Comparison of ENCODE assay signal across 11 cellular contexts in the genomic region with DNA sequence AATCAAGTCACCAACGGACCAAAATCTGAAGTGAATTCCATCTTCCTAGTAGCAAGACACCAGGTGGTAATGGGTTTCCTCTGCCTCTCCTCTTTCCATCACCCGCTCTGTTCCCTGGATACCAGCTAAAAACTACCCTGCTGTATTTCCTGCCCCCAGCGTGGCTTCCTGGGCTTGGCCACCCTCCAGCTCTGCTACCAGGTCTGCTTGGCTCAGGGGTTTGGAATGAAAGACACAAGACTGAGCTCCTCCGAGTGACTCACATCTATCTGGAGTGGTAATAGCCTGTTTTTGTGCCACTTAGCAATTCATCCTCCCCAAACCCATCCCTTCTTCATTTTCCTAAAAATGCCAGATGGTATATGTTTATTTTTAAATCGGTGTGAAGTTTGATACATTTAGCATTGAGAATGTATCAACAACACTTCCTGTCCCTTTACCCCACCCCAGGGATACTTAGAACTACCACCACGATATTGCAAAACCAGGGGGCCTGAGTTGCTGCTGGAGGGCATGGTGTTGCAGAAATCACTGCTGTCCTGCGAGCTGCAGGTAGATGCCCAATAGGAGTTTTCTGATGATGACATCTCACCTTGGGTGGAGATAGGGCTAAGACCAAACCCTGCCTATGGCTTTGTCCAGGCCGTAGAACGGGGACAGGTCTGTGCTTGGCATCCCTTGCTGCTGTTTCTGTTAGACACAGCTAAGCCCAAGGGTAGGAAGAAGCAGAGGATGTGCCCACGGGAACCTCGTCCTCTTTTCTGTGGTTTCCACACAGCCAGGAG. TPM values are rescaled to one million over a fixed set of nuclear protein-coding genes. Genes with fewer than 3 reads are reported as not detected.
A peak's percentile ranks its signal among the peaks of the same experiment; 100 is the strongest.
DNase-seq lines count a peak whose midpoint lies in the region; ATAC-seq, FAIRE-seq and TF ChIP-seq lines count a peak whose summit lies in the region.
"Had no signal": no experiment of that assay in that cellular context is flagged by ENCODE, and none has a peak within 500 bp of the region (broad histone marks: within the 10 kb centered on the region; RNA-seq: fewer than 3 reads in every experiment).

No MANE protein-coding gene starts in this region.

- DNase-seq in A673 (ENCODE audit: low spot score) (peak; percentile 82), HPDE6-E6E7 (ENCODE audit: extremely low spot score) (peak; percentile 87), astrocyte (ENCODE audit: low read depth) (peak; percentile 94), kidney glomerular epithelial cell (lab: John Stamatoyannopoulos, UW) (peak; percentile 96), SKM-1 treated with dmso at 0.1 percent for 144 hours (lab: John Stamatoyannopoulos, UW; ENCODE audit: unreplicated experiment) (no peak), HuH-7 (ENCODE audit: low spot score) (no peak)
- no peak for DNase-seq in activated CD4-positive, alpha-beta memory T cell treated with anti-CD3 and anti-CD28 coated beads for 36 hours
- DNase-seq: activated CD8-positive, alpha-beta memory T cell treated with anti-CD3 and anti-CD28 coated beads, Interleukin-2, amount 10 ng/mL, durations not matched to agents 7 days and 5 days; NCI-H2227 treated with DMSO at 0.1 percent for 48 hours had no signal

- intact Hi-C loops in A673 (cut with micrococcal nuclease; ENCODE audit: unreplicated experiment) = no loop called here
- intact Hi-C loops in activated CD4-positive, alpha-beta memory T cell treated with anti-CD3 and anti-CD28 coated beads for 36 hours (cut with micrococcal nuclease) = no loop called here

- no peak overlapping the region for H3K27ac ChIP-seq in A673 (ENCODE audit: low read depth, low read length, poor library complexity, severe bottlenecking)
- H3K27ac ChIP-seq in astrocyte (ENCODE audit: low read depth, low read length) = peak overlapping the region; percentile 87

- H2AFZ ChIP-seq in astrocyte (ENCODE audit: low read depth, low read length) = no peak overlapping the region

- no peak overlapping the region for H3K4me3 ChIP-seq in A673 (ENCODE audit: low read depth, low read length, poor library complexity, severe bottlenecking)
- peak overlapping the region; percentile 21 for H3K4me3 ChIP-seq in astrocyte (ENCODE audit: insufficient read depth, low read depth, low read length)

- POLR2A ChIA-PET in A673 (lab: Charles Lee; ENCODE audit: low non-redundant PET) = no interaction called here
- POLR2A ChIA-PET in activated CD4-positive, alpha-beta memory T cell treated with anti-CD3 and anti-CD28 coated beads for 36 hours (lab: Charles Lee) = no interaction called here

- peaks cover 37% of the 10 kb centered on the region for H3K4me1 Mint-ChIP-seq in astrocyte (ENCODE audit: low read depth, unreplicated experiment)
- no peaks in the 10 kb centered on the region for H3K4me1 Mint-ChIP-seq in activated CD4-positive, alpha-beta memory T cell treated with anti-CD3 and anti-CD28 coated beads for 36 hours (ENCODE audit: low read depth)
- H3K4me1 Mint-ChIP-seq: activated CD8-positive, alpha-beta memory T cell treated with anti-CD3 and anti-CD28 coated beads, Interleukin-2, amount 10 ng/mL, durations not matched to agents 7 days and 5 days had no signal

- CTCF ChIA-PET in A673 (lab: Charles Lee) = no interaction called here
- CTCF ChIA-PET in activated CD4-positive, alpha-beta memory T cell treated with anti-CD3 and anti-CD28 coated beads for 36 hours (lab: Charles Lee) = interaction anchor here (2.7 kb wide), 1 partner anchor 201 kb away, joined by 11 read pairs; no protein-coding TSS in a partner anchor

- peak overlapping the region; percentile 69 for H3K9ac ChIP-seq in astrocyte (ENCODE audit: low read length)

- H4K20me1 ChIP-seq in astrocyte (ENCODE audit: insufficient read depth, low read length) = no peaks in the 10 kb centered on the region

- H3K36me3 ChIP-seq in A673 (ENCODE audit: insufficient read depth, low read length, poor library complexity, severe bottlenecking) (no peaks in the 10 kb centered on the region), astrocyte (ENCODE audit: insufficient read depth, low read length) (no peaks in the 10 kb centered on the region)

- H3K27ac Mint-ChIP-seq in astrocyte (ENCODE audit: unreplicated experiment) = peak overlapping the region; percentile 89
- H3K27ac Mint-ChIP-seq in activated CD4-positive, alpha-beta memory T cell treated with anti-CD3 and anti-CD28 coated beads for 36 hours = no peak overlapping the region
- H3K27ac Mint-ChIP-seq: activated CD8-positive, alpha-beta memory T cell treated with anti-CD3 and anti-CD28 coated beads, Interleukin-2, amount 10 ng/mL, durations not matched to agents 7 days and 5 days had no signal

- no TSS peak for BruUV-seq in A673 (replicated peaks; lab: Mats Ljungman, UMichigan)

- H3K36me3 Mint-ChIP-seq in astrocyte (ENCODE audit: low read depth, unreplicated experiment) = no peaks in the 10 kb centered on the region
- H3K36me3 Mint-ChIP-seq in activated CD4-positive, alpha-beta memory T cell treated with anti-CD3 and anti-CD28 coated beads for 36 hours = no peaks in the 10 kb centered on the region
- H3K36me3 Mint-ChIP-seq: activated CD8-positive, alpha-beta memory T cell treated with anti-CD3 and anti-CD28 coated beads, Interleukin-2, amount 10 ng/mL, durations not matched to agents 7 days and 5 days had no signal

- no peak for ATAC-seq in GM19397 (IDR thresholded peaks at IDR 0.05; ENCODE audit: unreplicated experiment)
- ATAC-seq: activated CD8-positive, alpha-beta memory T cell treated with anti-CD3 and anti-CD28 coated beads, Interleukin-2, amount 10 ng/mL, durations not matched to agents 7 days and 5 days had no signal

- no peaks in the 10 kb centered on the region for H3K9me3 ChIP-seq in A673 (ENCODE audit: low read depth, low read length, poor library complexity, severe bottlenecking)
- H3K9me3 ChIP-seq in astrocyte (ENCODE audit: insufficient read depth, low read depth, low read length) = no peaks in the 10 kb centered on the region

- no peaks in the 10 kb centered on the region for H3K4me1 ChIP-seq in A673 (ENCODE audit: insufficient read depth, low read length, poor library complexity, severe bottlenecking)
- peaks cover 29% of the 10 kb centered on the region for H3K4me1 ChIP-seq in astrocyte (ENCODE audit: insufficient read depth, low read length)

- H3K79me2 ChIP-seq in astrocyte (ENCODE audit: insufficient read depth, low read length) = no peaks in the 10 kb centered on the region

- H3K27me3 ChIP-seq in A673 (replicated peaks; ENCODE audit: insufficient read depth, low read depth, low read length, poor library complexity) (no peaks in the 10 kb centered on the region), astrocyte (ENCODE audit: insufficient read depth, low read length) (no peaks in the 10 kb centered on the region)

- peak; percentile 95 for FAIRE-seq in astrocyte (lab: Jason Lieb, UNC)
- FAIRE-seq: H1 had no signal

- peak overlapping the region; percentile 81 for H3K4me2 ChIP-seq in astrocyte (ENCODE audit: low read length)

- H3K9me3 Mint-ChIP-seq in astrocyte (ENCODE audit: unreplicated experiment) = no peaks in the 10 kb centered on the region
- no peaks in the 10 kb centered on the region for H3K9me3 Mint-ChIP-seq in activated CD4-positive, alpha-beta memory T cell treated with anti-CD3 and anti-CD28 coated beads for 36 hours

- peak overlapping the region; percentile 24 for H3K4me3 Mint-ChIP-seq in astrocyte (ENCODE audit: unreplicated experiment)
- H3K4me3 Mint-ChIP-seq in activated CD4-positive, alpha-beta memory T cell treated with anti-CD3 and anti-CD28 coated beads for 36 hours = no peak overlapping the region
- H3K4me3 Mint-ChIP-seq: activated CD8-positive, alpha-beta memory T cell treated with anti-CD3 and anti-CD28 coated beads, Interleukin-2, amount 10 ng/mL, durations not matched to agents 7 days and 5 days had no signal

- no peak for TF ChIP-seq CTCF in A673 (conservative IDR thresholded peaks at IDR 0.05; ENCODE audit: low read depth, low read length)
- no peak for TF ChIP-seq CTCF in astrocyte (IDR thresholded peaks at IDR 0.05; ENCODE audit: insufficient read depth, low read depth, low read length)

- H3K27me3 Mint-ChIP-seq in astrocyte (ENCODE audit: low read depth, unreplicated experiment) = peaks cover 5% of the 10 kb centered on the region
- H3K27me3 Mint-ChIP-seq in activated CD4-positive, alpha-beta memory T cell treated with anti-CD3 and anti-CD28 coated beads for 36 hours = peaks cover 1% of the 10 kb centered on the region

RNA-seq across cellular contexts. Expression of gene MICAL3, which starts 7.5 kb away (rescaled TPM):
- total RNA-seq in A673 (2021) = 63.6 and 63.8 TPM in 2 replicates
- total RNA-seq in astrocyte = 101 and 113 TPM in 2 replicates
- 10 to 100 TPM; 29.7 to 37.2 TPM for total RNA-seq in activated CD4-positive, alpha-beta memory T cell treated with anti-CD3 and anti-CD28 coated beads for 36 hours

RNA-seq across cellular contexts. Expression of gene PEX26, which starts 45.9 kb away (rescaled TPM):
- total RNA-seq in A673 (2021) (36.9 and 38.3 TPM in 2 replicates), astrocyte (41.7 and 41.9 TPM in 2 replicates)
- total RNA-seq in activated CD4-positive, alpha-beta memory T cell treated with anti-CD3 and anti-CD28 coated beads for 36 hours = 10 to 100 TPM; 56.3 to 56.8 TPM

Comparison
In these comparisons a context has a peak if more than half of its experiments do, and no peak if none do; other contexts are left out.
1. DNase-seq: peak in A673 (single experiment), HPDE6-E6E7 (single experiment), astrocyte (single experiment) and kidney glomerular epithelial cell (single experiment); none in SKM-1 treated with dmso at 0.1 percent for 144 hours (single experiment), HuH-7 (single experiment) and activated CD4-positive, alpha-beta memory T cell treated with anti-CD3 and anti-CD28 coated beads for 36 hours (single experiment).